14 cellular contexts compared by ENCODE assay signal in genomic region chr2:63846487-63846886, GRCh38. TPM values are rescaled to one million over a fixed set of nuclear protein-coding genes. Genes with fewer than 3 reads are reported as not detected.
DNase-seq lines count a peak whose midpoint lies in the region; ATAC-seq and TF ChIP-seq lines count a peak whose summit lies in the region.
"Had no signal": no experiment of that assay in that cellular context is flagged by ENCODE, and none has a peak within 500 bp of the region (broad histone marks: within the 10 kb centered on the region; RNA-seq: fewer than 3 reads in every experiment).

No MANE protein-coding gene starts in this region.

- peaks cover 26% of the 10 kb centered on the region for H4K20me1 ChIP-seq in hepatocyte (ENCODE audit: insufficient read depth, poor library complexity, severe bottlenecking)
- peaks cover 75% of the 10 kb centered on the region for H4K20me1 ChIP-seq in smooth muscle cell (ENCODE audit: low read depth)

- H2AFZ ChIP-seq in hepatocyte = no peak overlapping the region
- no peak overlapping the region for H2AFZ ChIP-seq in smooth muscle cell (ENCODE audit: low read depth)

- H3K27ac ChIP-seq in SK-N-MC (peak overlapping the region; percentile 85), hepatocyte (no peak overlapping the region), smooth muscle cell (ENCODE audit: low read depth) (peak overlapping the region; percentile 28)
- H3K27ac ChIP-seq: suprapubic skin had no signal

- no peak for DNase-seq in Right ventricle myocardium superior
- no peak for DNase-seq in cardiac septum (ENCODE audit: low spot score)
- DNase-seq in SK-N-MC (ENCODE audit: low read depth, low spot score) = peak; percentile 67
- no peak for DNase-seq in hepatocyte (ENCODE audit: low spot score)
- DNase-seq in smooth muscle cell (lab: John Stamatoyannopoulos, UW; ENCODE audit: unreplicated experiment) = no peak
- no peak for DNase-seq in activated gamma-delta T cell treated with Interleukin-2 at 50 U/mL for 16 hours
- no peak for DNase-seq in NOMO-1 (lab: John Stamatoyannopoulos, UW; ENCODE audit: unreplicated experiment in 2 of 2)
- DNase-seq in omental fat pad (ENCODE audit: low spot score) = no peak
- DNase-seq: ACHN; activated CD8-positive, alpha-beta memory T cell treated with anti-CD3 and anti-CD28 coated beads, Interleukin-2, amount 50 U/mL, for 4 hours; erythroblast; stimulated activated CD4-positive, alpha-beta T cell treated with anti-CD3 and anti-CD28 coated beads, Interleukin-15, amount 100 ng/mL, for 24 hours had no signal

- H3K36me3 ChIP-seq in SK-N-MC (ENCODE audit: insufficient read depth, low read length) (peaks cover 5% of the 10 kb centered on the region; the same call in 1 of the 2 replicates), hepatocyte (replicated peaks; ENCODE audit: insufficient read depth, low read depth) (no peaks in the 10 kb centered on the region), smooth muscle cell (ENCODE audit: low read depth) (no peaks in the 10 kb centered on the region)
- H3K36me3 ChIP-seq: suprapubic skin had no signal

- 38% methylated on average over 1 of the region's 1 CpG for WGBS in hepatocyte (ENCODE audit: low lambda C conversion rate, missing lambda C conversion rate)
- WGBS in smooth muscle cell (ENCODE audit: low lambda C conversion rate) = 0% methylated on average over 1 of the region's 1 CpG

- H3K9ac ChIP-seq in SK-N-MC (ENCODE audit: insufficient read length) (no peak overlapping the region), smooth muscle cell (ENCODE audit: low read depth) (no peak overlapping the region)

- ATAC-seq in Right ventricle myocardium superior (ENCODE audit: poor library complexity) (peak; percentile 28), omental fat pad (ENCODE audit: low FRiP score) (no peak)
- ATAC-seq: activated CD4-positive, CD25-positive, alpha-beta regulatory T cell treated with anti-CD3 and anti-CD28 coated beads, Interleukin-2, amount 50 U/mL, for 24 hours had no signal

- H3K79me2 ChIP-seq in hepatocyte (peaks cover 90% of the 10 kb centered on the region), smooth muscle cell (ENCODE audit: low read depth) (peaks cover 95% of the 10 kb centered on the region)

- H3K4me2 ChIP-seq in hepatocyte = peak overlapping the region; percentile 74
- H3K4me2 ChIP-seq in smooth muscle cell = peak overlapping the region; percentile 86

- TF ChIP-seq CTCF in hepatocyte (IDR thresholded peaks at IDR 0.05; ENCODE audit: poor library complexity) (no peak), smooth muscle cell (IDR thresholded peaks at IDR 0.05; ENCODE audit: borderline replicate concordance, insufficient read depth, poor library complexity, severe bottlenecking) (no peak), omental fat pad (IDR thresholded peaks at IDR 0.05) (no peak)

- H3K9me3 ChIP-seq in SK-N-MC (ENCODE audit: low read depth, low read length) = no peaks in the 10 kb centered on the region; the same call in 1 of the 2 replicates
- H3K9me3 ChIP-seq in hepatocyte (ENCODE audit: low read depth) = no peaks in the 10 kb centered on the region
- no peaks in the 10 kb centered on the region for H3K9me3 ChIP-seq in smooth muscle cell (replicated peaks; ENCODE audit: low read depth)
- H3K9me3 ChIP-seq: suprapubic skin had no signal

- H3K4me1 ChIP-seq in hepatocyte (ENCODE audit: insufficient read depth) = peaks cover 42% of the 10 kb centered on the region
- H3K4me1 ChIP-seq in smooth muscle cell (ENCODE audit: low read depth) = peaks cover 72% of the 10 kb centered on the region

- intact Hi-C loops in Right ventricle myocardium superior (cut with DNase I) = no loop called here
- intact Hi-C loops in cardiac septum (cut with DNase I) = loop anchor here (10.0 kb wide), 1 partner anchor 168 kb away; the partner anchor contains the start of gene VPS54

- H3K27me3 ChIP-seq in hepatocyte = no peaks in the 10 kb centered on the region
- H3K27me3 ChIP-seq in smooth muscle cell (ENCODE audit: low read depth) = no peaks in the 10 kb centered on the region
- H3K27me3 ChIP-seq: suprapubic skin had no signal

- H3K4me3 ChIP-seq in SK-N-MC (peak overlapping the region; percentile 39), hepatocyte (no peak overlapping the region), smooth muscle cell (no peak overlapping the region)
- H3K4me3 ChIP-seq: suprapubic skin had no signal

- peaks cover 6% of the 10 kb centered on the region for H3F3A ChIP-seq in smooth muscle cell (ENCODE audit: low read depth)

- H3K9me2 ChIP-seq in hepatocyte (replicated peaks; ENCODE audit: insufficient read depth) = no peaks in the 10 kb centered on the region

RNA-seq across cellular contexts. Expression of gene UGP2, which starts 4.8 kb away (rescaled TPM):
- total RNA-seq in Right ventricle myocardium superior = 307 TPM
- total RNA-seq in cardiac septum = 327 TPM
- 273 and 291 TPM in 2 replicates for total RNA-seq in hepatocyte
- polyA plus RNA-seq in hepatocyte = 322 and 338 TPM in 2 replicates
- 211 and 238 TPM in 2 replicates for total RNA-seq in smooth muscle cell
- polyA plus RNA-seq in smooth muscle cell = 156 and 171 TPM in 2 replicates
- total RNA-seq in omental fat pad = 100 to 1,000 TPM; 107 to 361 (median 319) TPM
